Comparison of ENCODE assay signal across 9 cellular contexts in the genomic region with DNA sequence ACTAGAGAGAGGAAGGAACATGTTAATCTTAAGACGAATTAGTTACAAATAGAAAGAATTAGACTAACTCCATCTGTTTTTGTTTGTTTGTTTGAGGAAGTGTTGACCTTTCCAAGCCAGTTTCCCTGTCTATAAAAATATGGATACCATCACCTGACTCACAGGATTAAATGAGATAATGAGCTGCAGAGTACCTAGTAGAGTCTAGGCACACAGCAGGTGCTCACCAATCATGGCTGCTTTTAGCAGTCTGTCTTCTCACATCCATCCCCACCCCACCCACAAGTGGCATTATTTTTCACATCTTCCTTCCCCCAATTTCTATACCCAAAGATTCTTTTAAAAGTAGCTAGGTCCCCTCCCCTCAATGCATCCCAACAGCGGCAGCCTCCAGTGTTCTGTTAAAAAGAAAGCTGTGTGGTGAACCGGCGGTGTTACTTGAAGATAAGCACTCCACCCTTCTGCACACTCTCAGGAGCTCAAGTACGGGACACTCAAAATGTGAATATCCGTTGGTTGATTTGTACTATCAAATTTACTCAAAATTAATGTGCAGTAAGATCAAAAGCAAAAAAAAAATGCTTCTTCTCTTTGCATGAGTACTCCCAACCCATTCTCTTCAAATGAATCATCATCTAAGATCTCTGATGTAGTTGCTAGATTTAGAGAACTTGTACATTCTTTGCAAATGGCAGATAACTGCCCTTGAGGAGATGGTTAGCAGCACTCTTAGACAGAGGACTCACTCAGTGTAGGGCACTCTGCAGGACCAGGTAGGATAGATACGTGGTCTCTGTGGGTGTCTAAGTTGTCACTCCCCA.
A peak's percentile ranks its signal among the peaks of the same experiment; 100 is the strongest.
DNase-seq lines count a peak whose midpoint lies in the region; ATAC-seq and TF ChIP-seq lines count a peak whose summit lies in the region.
"Had no signal": no experiment of that assay in that cellular context is flagged by ENCODE, and none has a peak within 500 bp of the region (broad histone marks: within the 10 kb centered on the region; RNA-seq: fewer than 3 reads in every experiment).

No MANE protein-coding gene starts in this region.

- H3K9me3 Mint-ChIP-seq in activated naive CD4-positive, alpha-beta T cell treated with anti-CD3 and anti-CD28 coated beads, Interleukin-2, amount 50 U/mL, for 24 hours: no peaks in the 10 kb centered on the region
- H3K9me3 Mint-ChIP-seq in activated naive CD4-positive, alpha-beta T cell treated with anti-CD3 and anti-CD28 coated beads, Interleukin-2, amount 10 ng/mL, durations not matched to agents 7 days and 5 days: no peaks in the 10 kb centered on the region
- H3K9me3 Mint-ChIP-seq in activated T-cell treated with anti-CD3 and anti-CD28 coated beads, Interleukin-2, amount 50 U/mL, for 72 hours: peaks cover 0 to 4% of the 10 kb centered on the region in 2 donors
- no peaks in the 10 kb centered on the region for H3K9me3 Mint-ChIP-seq in stimulated activated memory B cell treated with anti-CD40 and anti-IgM and Interleukin-4, amounts not matched to agents 10 μg/mL and 1 μg/mL and 100 μg/mL, for 72 hours

- H3K4me1 ChIP-seq in mammary epithelial cell (ENCODE audit: insufficient read depth, low read length): peaks cover 37% of the 10 kb centered on the region

- no peak overlapping the region for H3K9ac ChIP-seq in mammary epithelial cell (ENCODE audit: insufficient read depth, low read length)

- H3K4me3 Mint-ChIP-seq in activated naive CD4-positive, alpha-beta T cell treated with anti-CD3 and anti-CD28 coated beads, Interleukin-2, amount 50 U/mL, for 24 hours: peak overlapping the region; percentile 23
- no peak overlapping the region for H3K4me3 Mint-ChIP-seq in activated naive CD4-positive, alpha-beta T cell treated with anti-CD3 and anti-CD28 coated beads, Interleukin-2, amount 10 ng/mL, durations not matched to agents 7 days and 5 days
- peak overlapping the region; percentile 70 to 83 for H3K4me3 Mint-ChIP-seq in activated T-cell treated with anti-CD3 and anti-CD28 coated beads, Interleukin-2, amount 50 U/mL, for 72 hours
- H3K4me3 Mint-ChIP-seq in stimulated activated memory B cell treated with anti-CD40 and anti-IgM and Interleukin-4, amounts not matched to agents 10 μg/mL and 1 μg/mL and 100 μg/mL, for 72 hours: peak overlapping the region; percentile 69

- in situ Hi-C loops in mammary epithelial cell (cut with MboI; ENCODE audit: low sequenced_read_pairs in 2 of 2): no loop called here

- intact Hi-C loops in mammary epithelial cell (cut with micrococcal nuclease): no loop called here

- CTCF ChIA-PET in activated naive CD4-positive, alpha-beta T cell treated with anti-CD3 and anti-CD28 coated beads, Interleukin-2, amount 10 ng/mL, durations not matched to agents 7 days and 5 days (lab: Charles Lee): interaction anchor here (1.1 to 1.5 kb wide), 2 partner anchors 23 to 121 kb away, joined by 4 to 5 read pairs; no protein-coding TSS in a partner anchor
- CTCF ChIA-PET in mammary epithelial cell (lab: Charles Lee; ENCODE audit: low non-redundant PET): no interaction called here

- peaks cover 11% of the 10 kb centered on the region for H3K36me3 Mint-ChIP-seq in activated naive CD4-positive, alpha-beta T cell treated with anti-CD3 and anti-CD28 coated beads, Interleukin-2, amount 50 U/mL, for 24 hours
- H3K36me3 Mint-ChIP-seq in activated naive CD4-positive, alpha-beta T cell treated with anti-CD3 and anti-CD28 coated beads, Interleukin-2, amount 10 ng/mL, durations not matched to agents 7 days and 5 days: no peaks in the 10 kb centered on the region
- peaks cover 0 to 2% of the 10 kb centered on the region in 2 donors for H3K36me3 Mint-ChIP-seq in activated T-cell treated with anti-CD3 and anti-CD28 coated beads, Interleukin-2, amount 50 U/mL, for 72 hours (ENCODE audit: insufficient read depth in 2 of 2)
- peaks cover 7% of the 10 kb centered on the region for H3K36me3 Mint-ChIP-seq in stimulated activated memory B cell treated with anti-CD40 and anti-IgM and Interleukin-4, amounts not matched to agents 10 μg/mL and 1 μg/mL and 100 μg/mL, for 72 hours

- H2AFZ ChIP-seq in mammary epithelial cell (ENCODE audit: low read depth, low read length): no peak overlapping the region

- no peak overlapping the region for H3K4me2 ChIP-seq in mammary epithelial cell (ENCODE audit: insufficient read depth, low read depth, low read length)

- no peaks in the 10 kb centered on the region for H3K27me3 Mint-ChIP-seq in activated naive CD4-positive, alpha-beta T cell treated with anti-CD3 and anti-CD28 coated beads, Interleukin-2, amount 50 U/mL, for 24 hours
- no peaks in the 10 kb centered on the region for H3K27me3 Mint-ChIP-seq in activated naive CD4-positive, alpha-beta T cell treated with anti-CD3 and anti-CD28 coated beads, Interleukin-2, amount 10 ng/mL, durations not matched to agents 7 days and 5 days
- H3K27me3 Mint-ChIP-seq in activated T-cell treated with anti-CD3 and anti-CD28 coated beads, Interleukin-2, amount 50 U/mL, for 72 hours (ENCODE audit: low read depth): no peaks in the 10 kb centered on the region
- H3K27me3 Mint-ChIP-seq in stimulated activated memory B cell treated with anti-CD40 and anti-IgM and Interleukin-4, amounts not matched to agents 10 μg/mL and 1 μg/mL and 100 μg/mL, for 72 hours: no peaks in the 10 kb centered on the region

- no peak for DNase-seq in activated naive CD4-positive, alpha-beta T cell treated with anti-CD3 and anti-CD28 coated beads, Interleukin-2, amount 10 ng/mL, durations not matched to agents 7 days and 5 days
- peak; percentile 36 to 48 for DNase-seq in activated T-cell treated with anti-CD3 and anti-CD28 coated beads, Interleukin-2, amount 50 U/mL, for 72 hours
- DNase-seq in NCI-H1105 (lab: John Stamatoyannopoulos, UW) (no peak), mammary epithelial cell (no peak), cerebellum (ENCODE audit: low spot score) (no peak)

- TF ChIP-seq CTCF in mammary epithelial cell (conservative IDR thresholded peaks at IDR 0.05 in 1 of 2, IDR thresholded peaks at IDR 0.05 in 1 of 2; ENCODE audit: extremely low read depth in 1 of 2, insufficient read depth in 1 of 2, low read depth in 1 of 2, low read length in 2 of 2): no peak

- H3K79me2 ChIP-seq in mammary epithelial cell (ENCODE audit: insufficient read depth, low read length): peaks cover 76% of the 10 kb centered on the region

- H3K9me3 ChIP-seq in mammary epithelial cell (replicated peaks; ENCODE audit: insufficient read depth, low read length): no peaks in the 10 kb centered on the region

- dilution Hi-C loops in mammary epithelial cell (cut with HindIII; ENCODE audit: low sequenced_read_pairs): no loop called here

- ATAC-seq in HG02884 (IDR thresholded peaks at IDR 0.05; ENCODE audit: unreplicated experiment): peak; percentile 91
- peak; percentile 91 to 93 for ATAC-seq in activated T-cell treated with anti-CD3 and anti-CD28 coated beads, Interleukin-2, amount 50 U/mL, for 72 hours (replicated peaks in 1 of 2)
- ATAC-seq in stimulated activated memory B cell treated with anti-CD40 and anti-IgM and Interleukin-4, amounts not matched to agents 10 μg/mL and 1 μg/mL and 100 μg/mL, for 72 hours: peak; percentile 84

- H3K27ac ChIP-seq in mammary epithelial cell (ENCODE audit: insufficient read depth, low read depth, low read length): no peak overlapping the region
- H3K27ac ChIP-seq: VCaP had no signal

- no peak overlapping the region for H3K27ac Mint-ChIP-seq in activated naive CD4-positive, alpha-beta T cell treated with anti-CD3 and anti-CD28 coated beads, Interleukin-2, amount 50 U/mL, for 24 hours
- H3K27ac Mint-ChIP-seq in activated naive CD4-positive, alpha-beta T cell treated with anti-CD3 and anti-CD28 coated beads, Interleukin-2, amount 10 ng/mL, durations not matched to agents 7 days and 5 days: no peak overlapping the region
- peak overlapping the region; percentile 44 for H3K27ac Mint-ChIP-seq in activated T-cell treated with anti-CD3 and anti-CD28 coated beads, Interleukin-2, amount 50 U/mL, for 72 hours
- peak overlapping the region; percentile 68 for H3K27ac Mint-ChIP-seq in stimulated activated memory B cell treated with anti-CD40 and anti-IgM and Interleukin-4, amounts not matched to agents 10 μg/mL and 1 μg/mL and 100 μg/mL, for 72 hours

- no TSS peak for BruUV-seq in mammary epithelial cell (replicated peaks; lab: Mats Ljungman, UMichigan)

- H4K20me1 ChIP-seq in mammary epithelial cell (ENCODE audit: insufficient read depth, low read length): no peaks in the 10 kb centered on the region

- no peaks in the 10 kb centered on the region for H3K36me3 ChIP-seq in mammary epithelial cell (ENCODE audit: insufficient read depth, low read length)

- H3K4me1 Mint-ChIP-seq in activated naive CD4-positive, alpha-beta T cell treated with anti-CD3 and anti-CD28 coated beads, Interleukin-2, amount 50 U/mL, for 24 hours: peaks cover 57% of the 10 kb centered on the region
- peaks cover 19% of the 10 kb centered on the region for H3K4me1 Mint-ChIP-seq in activated naive CD4-positive, alpha-beta T cell treated with anti-CD3 and anti-CD28 coated beads, Interleukin-2, amount 10 ng/mL, durations not matched to agents 7 days and 5 days
- peaks cover 36% of the 10 kb centered on the region for H3K4me1 Mint-ChIP-seq in activated T-cell treated with anti-CD3 and anti-CD28 coated beads, Interleukin-2, amount 50 U/mL, for 72 hours (ENCODE audit: low read depth)
- H3K4me1 Mint-ChIP-seq in stimulated activated memory B cell treated with anti-CD40 and anti-IgM and Interleukin-4, amounts not matched to agents 10 μg/mL and 1 μg/mL and 100 μg/mL, for 72 hours: peaks cover 29% of the 10 kb centered on the region

- no peaks in the 10 kb centered on the region for H3K27me3 ChIP-seq in mammary epithelial cell (ENCODE audit: insufficient read depth, low read length)

- no peak overlapping the region for H3K4me3 ChIP-seq in mammary epithelial cell (replicated peaks in 1 of 3; ENCODE audit: insufficient read depth in 1 of 3, low read depth in 2 of 3, low read length in 3 of 3)

- 99% methylated on average over 5 of the region's 7 CpGs for WGBS in mammary epithelial cell (ENCODE audit: low coverage, missing lambda C conversion rate)

Comparison
In these comparisons a context has a peak if more than half of its experiments do, and no peak if none do; other contexts are left out.
1. H3K27ac Mint-ChIP-seq: peak in activated T-cell treated with anti-CD3 and anti-CD28 coated beads, Interleukin-2, amount 50 U/mL, for 72 hours (single experiment) and stimulated activated memory B cell treated with anti-CD40 and anti-IgM and Interleukin-4, amounts not matched to agents 10 μg/mL and 1 μg/mL and 100 μg/mL, for 72 hours (single experiment); none in activated naive CD4-positive, alpha-beta T cell treated with anti-CD3 and anti-CD28 coated beads, Interleukin-2, amount 50 U/mL, for 24 hours (single experiment) and activated naive CD4-positive, alpha-beta T cell treated with anti-CD3 and anti-CD28 coated beads, Interleukin-2, amount 10 ng/mL, durations not matched to agents 7 days and 5 days (single experiment).
2. DNase-seq: peak in activated T-cell treated with anti-CD3 and anti-CD28 coated beads, Interleukin-2, amount 50 U/mL, for 72 hours (2 of 2); none in activated naive CD4-positive, alpha-beta T cell treated with anti-CD3 and anti-CD28 coated beads, Interleukin-2, amount 10 ng/mL, durations not matched to agents 7 days and 5 days (single experiment), NCI-H1105 (single experiment), mammary epithelial cell (single experiment) and cerebellum (single experiment).
3. Peak in every context shown above with its lines, with median percentiles within 50 percentile points of each other: ATAC-seq.